8 cellular contexts compared by ENCODE assay signal in genomic region chr13:100674848-100675659, GRCh38. TPM values are rescaled to one million over a fixed set of nuclear protein-coding genes. Genes with fewer than 3 reads are reported as not detected.
DNase-seq lines count a peak whose midpoint lies in the region; TF ChIP-seq lines count a peak whose summit lies in the region.

No MANE protein-coding gene starts in this region.

- peak overlapping the region; percentile 90 for H3K4me3 Mint-ChIP-seq in HFFc6

- no peak for TF ChIP-seq POLR2A in suprapubic skin (IDR thresholded peaks at IDR 0.05)

- H3K27me3 ChIP-seq in suprapubic skin: no peaks in the 10 kb centered on the region

- WGBS in suprapubic skin: 0% methylated on average over 22 of the region's 72 CpGs

- H3K4me1 ChIP-seq in suprapubic skin: peaks cover 18% of the 10 kb centered on the region

- CTCF ChIA-PET in GM10248 (lab: Yijun Ruan, JAX): interaction anchor here (0.7 to 2.4 kb wide), 16 partner anchors 8 to 443 kb away, joined by 3 to 10 read pairs (median 4); partner anchors contain the start of gene GGACT

- H3K9me3 ChIP-seq in suprapubic skin: no peaks in the 10 kb centered on the region

- peak; percentile 57 for TF ChIP-seq CTCF in GM10248 (IDR thresholded peaks at IDR 0.05; ENCODE audit: control extremely low read depth, extremely low read depth, low read depth, missing control alignments)
- peak; percentile 73; the same call in 1 of the 2 replicates for TF ChIP-seq CTCF in HFFc6 (IDR thresholded peaks at IDR 0.05)
- TF ChIP-seq CTCF in suprapubic skin (IDR thresholded peaks at IDR 0.05): peak in 1 of 2 donors; percentile 39

- no peaks in the 10 kb centered on the region for H3K36me3 ChIP-seq in suprapubic skin

- no peaks in the 10 kb centered on the region for H3K36me3 Mint-ChIP-seq in HFFc6 (ENCODE audit: low read depth)

- H3K4me1 Mint-ChIP-seq in HFFc6 (ENCODE audit: low read depth): peaks cover 19% of the 10 kb centered on the region

- H3K27ac Mint-ChIP-seq in HFFc6: no peak overlapping the region; the same call in 1 of the 2 replicates

- peak; percentile 99 for DNase-seq in GM10248 (ENCODE audit: extremely low spot score)
- DNase-seq in HFFc6: peak; percentile 98
- peak; percentile 97 for DNase-seq in MV-4-11 (lab: John Stamatoyannopoulos, UW)
- peak; percentile 97 for DNase-seq in SK-MEL-5 (ENCODE audit: low read depth, low spot score)
- DNase-seq in activated naive CD4-positive, alpha-beta T cell treated with anti-CD3 and anti-CD28 coated beads, Interleukin-2, amount 50 U/mL, for 16 hours: peak; percentile 100
- DNase-seq in globus pallidus (ENCODE audit: low spot score): peak; percentile 99
- DNase-seq in nucleus accumbens (lab: John Stamatoyannopoulos, UW): peak; percentile 93 to 100 (median 99)
- DNase-seq in suprapubic skin (ENCODE audit: low spot score in 2 of 2): peak; percentile 99 to 100

- TF ChIP-seq EP300 in suprapubic skin (IDR thresholded peaks at IDR 0.05): no peak

- H3K4me3 ChIP-seq in suprapubic skin: peak overlapping the region; percentile 94

- H3K27me3 Mint-ChIP-seq in HFFc6 (ENCODE audit: insufficient read depth): no peaks in the 10 kb centered on the region; the same call in none of the 2 replicates

- POLR2A ChIA-PET in GM10248 (lab: Yijun Ruan, JAX): no interaction called here

- H3K27ac ChIP-seq in suprapubic skin: peak overlapping the region; percentile 88

- H3K9me3 Mint-ChIP-seq in HFFc6: no peaks in the 10 kb centered on the region

- in situ Hi-C loops in SK-MEL-5 (cut with HindIII; ENCODE audit: low pct_unique_long_range_greater_than_20kb, low sequenced_read_pairs): no loop called here

RNA-seq across cellular contexts. Expression of gene TMTC4, which starts 0.5 kb away (rescaled TPM):
- total RNA-seq in HFFc6 (2021; fragmentation: NEBNext Ultra II Directional; extraction: Animal tissue kit (Norgen Biotek cat#: 25700)): 1 to 10 TPM; 4.9 to 9.0 (median 8.0) TPM
- total RNA-seq in SK-MEL-5 (2014; rRNA removed; shearing (Covaris generic)): 17.8 and 18.0 TPM in 2 replicates
- 13.3 and 22.4 TPM in 2 replicates for polyA plus RNA-seq in SK-MEL-5 (2015; cell fraction: cytosol; rRNA removed)
- 53.5 and 69.8 TPM in 2 replicates for polyA plus RNA-seq in SK-MEL-5 (2015; cell fraction: nucleus; rRNA removed)
- 10 to 100 TPM; 17.6 to 37.9 (median 21.0) TPM for total RNA-seq in suprapubic skin

Comparison
In these comparisons a context has a peak if more than half of its experiments do, and no peak if none do; other contexts are left out.
1. Peak in every context shown above with its lines: DNase-seq, H3K4me3 ChIP-seq and H3K27ac ChIP-seq.